In the genomic region with DNA sequence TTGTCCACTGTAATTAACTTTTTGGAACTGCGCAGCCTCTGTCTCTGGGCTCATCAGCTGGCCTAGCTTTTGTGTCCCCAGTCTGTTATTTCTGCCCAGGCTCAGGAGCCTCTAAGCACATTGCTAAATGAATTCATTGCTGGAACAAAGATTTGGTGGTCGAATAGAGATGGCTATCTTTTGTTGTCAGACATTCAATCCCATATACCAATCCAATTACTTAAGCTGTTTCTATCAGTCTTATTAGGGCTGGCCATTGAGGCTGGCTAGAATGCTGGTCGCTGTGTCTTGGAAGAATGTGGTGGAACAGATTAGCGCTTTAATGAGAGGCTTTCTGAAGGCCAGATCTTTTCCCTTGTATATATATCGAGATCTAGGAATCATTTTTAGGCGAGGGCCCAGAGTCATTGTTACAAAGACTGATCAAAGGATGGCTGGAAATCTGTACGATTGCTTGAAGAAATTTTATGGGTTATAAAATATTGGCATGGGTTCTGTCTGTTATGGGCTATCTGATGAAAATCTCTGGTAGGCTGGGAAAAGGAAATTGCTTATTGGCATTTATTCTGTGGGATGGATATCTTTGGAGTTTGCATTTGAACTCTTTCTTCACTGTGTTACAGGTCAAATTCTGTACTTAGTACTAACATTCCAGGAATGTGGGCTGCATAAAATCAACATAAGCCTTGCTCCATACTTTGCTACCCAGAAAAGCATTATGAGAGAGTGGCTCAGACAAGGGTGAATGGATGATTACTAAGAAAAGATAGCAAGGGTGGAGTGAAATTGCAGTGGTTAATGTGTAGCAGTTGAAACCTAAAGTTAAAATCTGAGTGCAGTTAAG, we compare ENCODE assay signal across 13 cellular contexts. TPM values are rescaled to one million over a fixed set of nuclear protein-coding genes. Genes with fewer than 3 reads are reported as not detected.
A peak's percentile ranks its signal among the peaks of the same experiment; 100 is the strongest.
DNase-seq lines count a peak whose midpoint lies in the region; ATAC-seq and TF ChIP-seq lines count a peak whose summit lies in the region.
"Had no signal": no experiment of that assay in that cellular context is flagged by ENCODE, and none has a peak within 500 bp of the region (broad histone marks: within the 10 kb centered on the region; RNA-seq: fewer than 3 reads in every experiment).

No MANE protein-coding gene starts in this region.

- intact Hi-C loops in MCF 10A (cut with micrococcal nuclease) (loop anchor here (10.0 kb wide), 1 partner anchor 156 kb away; no protein-coding TSS in a partner anchor), breast epithelium (cut with DNase I; ENCODE audit: low total_unique reads) (no loop called here), left colon (cut with DNase I, micrococcal nuclease) (no loop called here)
- intact Hi-C loops in naive thymus-derived CD4-positive, alpha-beta T cell (cut with micrococcal nuclease) = no loop called here

- peaks cover 20% of the 10 kb centered on the region for H3K4me1 Mint-ChIP-seq in MCF 10A (ENCODE audit: insufficient read depth, unreplicated experiment)
- H3K4me1 Mint-ChIP-seq in type B pancreatic cell (ENCODE audit: unreplicated experiment) = peaks cover 14% of the 10 kb centered on the region
- H3K4me1 Mint-ChIP-seq in naive thymus-derived CD4-positive, alpha-beta T cell = no peaks in the 10 kb centered on the region
- H3K4me1 Mint-ChIP-seq: activated naive CD4-positive, alpha-beta T cell treated with anti-CD3 and anti-CD28 coated beads, Interleukin-2, amount 50 U/mL, for 24 hours had no signal

- TF ChIP-seq CTCF in MCF 10A (IDR thresholded peaks at IDR 0.05; ENCODE audit: unreplicated experiment) = no peak
- TF ChIP-seq CTCF in breast epithelium (IDR thresholded peaks at IDR 0.05) = no peak
- TF ChIP-seq CTCF in cardiac fibroblast (IDR thresholded peaks at IDR 0.05; ENCODE audit: low read depth, low read length) = no peak
- TF ChIP-seq CTCF in type B pancreatic cell (conservative IDR thresholded peaks at IDR 0.05) = no peak

- H3K27me3 ChIP-seq in breast epithelium = no peaks in the 10 kb centered on the region
- H3K27me3 ChIP-seq in naive thymus-derived CD4-positive, alpha-beta T cell (ENCODE audit: control insufficient read depth in 2 of 2, insufficient read depth in 2 of 2, low read length in 2 of 2) = no peaks in the 10 kb centered on the region
- H3K27me3 ChIP-seq: MG63 had no signal

- POLR2A ChIA-PET in MCF 10A (lab: Yijun Ruan, JAX) = interaction anchor here (0.5 to 1.6 kb wide), 6 partner anchors 12 to 791 kb away, joined by 3 to 4 read pairs (median 3); no protein-coding TSS in a partner anchor
- POLR2A ChIA-PET in naive thymus-derived CD4-positive, alpha-beta T cell (lab: Charles Lee) = no interaction called here

- DNase-seq in MCF 10A (ENCODE audit: unreplicated experiment) (peak; percentile 38), breast epithelium (ENCODE audit: low spot score in 2 of 2) (no peak), cardiac fibroblast (ENCODE audit: low read depth in 2 of 2) (peak; percentile 77 to 83), left colon (no peak), type B pancreatic cell (ENCODE audit: extremely low spot score, unreplicated experiment) (no peak), HK-2 (ENCODE audit: unreplicated experiment) (no peak)
- DNase-seq in naive thymus-derived CD4-positive, alpha-beta T cell = no peak
- DNase-seq: GOT3, MG63, NCI-H526 treated with DMSO at 0.1 percent for 48 hours had no signal

- H3K4me3 Mint-ChIP-seq in MCF 10A (ENCODE audit: unreplicated experiment) (no peak overlapping the region), type B pancreatic cell (no peak overlapping the region)
- no peak overlapping the region for H3K4me3 Mint-ChIP-seq in naive thymus-derived CD4-positive, alpha-beta T cell
- H3K4me3 Mint-ChIP-seq: activated naive CD4-positive, alpha-beta T cell treated with anti-CD3 and anti-CD28 coated beads, Interleukin-2, amount 50 U/mL, for 24 hours had no signal

- TF ChIP-seq POLR2A in breast epithelium (IDR thresholded peaks at IDR 0.05) = no peak

- H3K36me3 Mint-ChIP-seq in MCF 10A (ENCODE audit: insufficient read depth, unreplicated experiment) (no peaks in the 10 kb centered on the region), type B pancreatic cell (peaks cover 4% of the 10 kb centered on the region)
- H3K36me3 Mint-ChIP-seq in naive thymus-derived CD4-positive, alpha-beta T cell = peaks cover 0 to 3% (median 0%) of the 10 kb centered on the region in 5 donors
- H3K36me3 Mint-ChIP-seq: activated naive CD4-positive, alpha-beta T cell treated with anti-CD3 and anti-CD28 coated beads, Interleukin-2, amount 50 U/mL, for 24 hours had no signal

- ATAC-seq in left colon = peak; percentile 88
- ATAC-seq in GM18858 (IDR thresholded peaks at IDR 0.05; ENCODE audit: unreplicated experiment) = no peak
- no peak for ATAC-seq in naive thymus-derived CD4-positive, alpha-beta T cell

- no peaks in the 10 kb centered on the region for H3K9me3 ChIP-seq in breast epithelium
- no peaks in the 10 kb centered on the region for H3K9me3 ChIP-seq in naive thymus-derived CD4-positive, alpha-beta T cell (ENCODE audit: control insufficient read depth in 2 of 3, low read length in 3 of 3)
- H3K9me3 ChIP-seq: MG63 had no signal

- H3K27ac ChIP-seq in breast epithelium = no peak overlapping the region
- no peak overlapping the region for H3K27ac ChIP-seq in naive thymus-derived CD4-positive, alpha-beta T cell (ENCODE audit: low read depth, low read length)
- H3K27ac ChIP-seq: 22Rv1 had no signal

- BruUV-seq in MCF 10A (replicated peaks; lab: Mats Ljungman, UMichigan) = no TSS peak

- H3K9me3 Mint-ChIP-seq in MCF 10A (ENCODE audit: unreplicated experiment) (peaks cover 7% of the 10 kb centered on the region), type B pancreatic cell (no peaks in the 10 kb centered on the region)
- H3K9me3 Mint-ChIP-seq in naive thymus-derived CD4-positive, alpha-beta T cell = peaks cover 0 to 15% (median 4%) of the 10 kb centered on the region in 11 donors
- H3K9me3 Mint-ChIP-seq: activated naive CD4-positive, alpha-beta T cell treated with anti-CD3 and anti-CD28 coated beads, Interleukin-2, amount 50 U/mL, for 24 hours had no signal

- no peaks in the 10 kb centered on the region for H3K4me1 ChIP-seq in breast epithelium
- H3K4me1 ChIP-seq in naive thymus-derived CD4-positive, alpha-beta T cell (ENCODE audit: control insufficient read depth in 2 of 2, insufficient read depth in 2 of 2, low read length in 2 of 2) = no peaks in the 10 kb centered on the region

- no peaks in the 10 kb centered on the region for H3K27me3 Mint-ChIP-seq in MCF 10A (ENCODE audit: insufficient read depth, unreplicated experiment)
- H3K27me3 Mint-ChIP-seq in type B pancreatic cell = peaks cover 3% of the 10 kb centered on the region
- peaks cover 0 to 18% (median 13%) of the 10 kb centered on the region in 5 donors for H3K27me3 Mint-ChIP-seq in naive thymus-derived CD4-positive, alpha-beta T cell

- H3K27ac Mint-ChIP-seq in MCF 10A (ENCODE audit: low read depth, unreplicated experiment) (no peak overlapping the region), type B pancreatic cell (peak overlapping the region; percentile 3)
- H3K27ac Mint-ChIP-seq in naive thymus-derived CD4-positive, alpha-beta T cell = no peak overlapping the region
- H3K27ac Mint-ChIP-seq: activated naive CD4-positive, alpha-beta T cell treated with anti-CD3 and anti-CD28 coated beads, Interleukin-2, amount 50 U/mL, for 24 hours had no signal

- H3K4me3 ChIP-seq in breast epithelium = no peak overlapping the region
- H3K4me3 ChIP-seq in cardiac fibroblast (replicated peaks in 1 of 2; ENCODE audit: low read depth in 2 of 2, low read length in 2 of 2) = no peak overlapping the region
- no peak overlapping the region for H3K4me3 ChIP-seq in naive thymus-derived CD4-positive, alpha-beta T cell (ENCODE audit: low read length)
- H3K4me3 ChIP-seq: MG63 had no signal

- no peaks in the 10 kb centered on the region for H3K36me3 ChIP-seq in breast epithelium
- H3K36me3 ChIP-seq in naive thymus-derived CD4-positive, alpha-beta T cell (ENCODE audit: control insufficient read depth in 2 of 3, insufficient read depth in 3 of 3, low read length in 3 of 3) = no peaks in the 10 kb centered on the region
- H3K36me3 ChIP-seq: MG63 had no signal

- CTCF ChIA-PET in MCF 10A (lab: Yijun Ruan, JAX) = interaction anchor here (0.8 to 4.8 kb wide), 2 partner anchors 12 to 21 kb away, joined by 3 to 22 read pairs; no protein-coding TSS in a partner anchor
- CTCF ChIA-PET in naive thymus-derived CD4-positive, alpha-beta T cell (lab: Charles Lee) = no interaction called here

RNA-seq across cellular contexts. Expression of a gene that starts 34.8 kb away (rescaled TPM):
- total RNA-seq in MCF 10A (2022) (62.5 and 88.0 TPM in 2 replicates), breast epithelium (10 to 100 TPM; 49.0 to 97.9 (median 75.7) TPM), left colon (100 to 1,000 TPM in 1 of 2 donors, 10 to 100 TPM in 1; 78.8 to 170 TPM), type B pancreatic cell (ENCODE audit: low replicate concordance) (31.9 and 58.4 TPM in 2 replicates)
- total RNA-seq in naive thymus-derived CD4-positive, alpha-beta T cell = 1 to 10 TPM in 2 of 5 experiments, under 1 TPM in 1, not detected in 2; 0.46 to 7.0 (median 2.6) TPM
- under 1 TPM; 0.07 to 0.62 TPM for polyA plus RNA-seq in naive thymus-derived CD4-positive, alpha-beta T cell

Comparison
In these comparisons a context has a peak if more than half of its experiments do, and no peak if none do; other contexts are left out.
1. DNase-seq: peak in MCF 10A (single experiment) and cardiac fibroblast (2 of 2); none in breast epithelium (0 of 2), left colon (0 of 2), type B pancreatic cell (single experiment), naive thymus-derived CD4-positive, alpha-beta T cell (0 of 9) and HK-2 (single experiment).